21 cellular contexts compared by ENCODE assay signal in the genomic region with DNA sequence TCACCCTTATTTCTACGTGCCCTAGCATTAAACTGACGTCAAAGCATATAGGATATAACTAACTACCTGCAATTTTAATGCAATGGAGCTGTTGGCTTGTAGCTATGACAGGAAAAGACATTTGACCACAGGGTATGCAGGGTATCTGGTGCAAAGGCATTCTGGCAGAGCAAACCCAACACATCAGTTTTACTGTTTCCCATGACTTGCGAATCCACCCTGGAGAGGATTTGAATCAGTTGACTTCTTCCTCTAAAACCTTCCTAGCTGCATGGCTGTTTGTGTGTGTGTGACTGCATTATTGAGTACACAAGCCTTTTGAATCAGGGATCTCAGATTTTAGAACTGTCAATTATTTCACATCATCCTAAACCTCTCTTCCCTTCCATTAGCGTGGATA. TPM values are rescaled to one million over a fixed set of nuclear protein-coding genes. Genes with fewer than 3 reads are reported as not detected.
A peak's percentile ranks its signal among the peaks of the same experiment; 100 is the strongest.
DNase-seq lines count a peak whose midpoint lies in the region; ATAC-seq and TF ChIP-seq lines count a peak whose summit lies in the region.
"Had no signal": no experiment of that assay in that cellular context is flagged by ENCODE, and none has a peak within 500 bp of the region (broad histone marks: within the 10 kb centered on the region; RNA-seq: fewer than 3 reads in every experiment).

No MANE protein-coding gene starts in this region.

- no peak overlapping the region for H3K4me3 ChIP-seq in breast epithelium
- H3K4me3 ChIP-seq in RWPE2 (ENCODE audit: severe bottlenecking) = no peak overlapping the region
- H3K4me3 ChIP-seq in fibroblast of pulmonary artery (replicated peaks; ENCODE audit: low read depth, low read length) = no peak overlapping the region
- no peak overlapping the region for H3K4me3 ChIP-seq in thyroid gland (replicated peaks in 1 of 3)
- H3K4me3 ChIP-seq: left ventricle myocardium inferior had no signal

- TF ChIP-seq CTCF in MCF 10A (IDR thresholded peaks at IDR 0.05; ENCODE audit: unreplicated experiment) (no peak), breast epithelium (IDR thresholded peaks at IDR 0.05) (no peak), RWPE2 (IDR thresholded peaks at IDR 0.05; ENCODE audit: poor library complexity, severe bottlenecking) (no peak), fibroblast of pulmonary artery (IDR thresholded peaks at IDR 0.05; ENCODE audit: low read length, missing control alignments) (no peak), thyroid gland (IDR thresholded peaks at IDR 0.05) (no peak)

- H3K27me3 Mint-ChIP-seq in MCF 10A (ENCODE audit: insufficient read depth, unreplicated experiment) = no peaks in the 10 kb centered on the region
- H3K27me3 Mint-ChIP-seq: activated naive CD4-positive, alpha-beta T cell treated with anti-CD3 and anti-CD28 coated beads, Interleukin-2, amount 50 U/mL, for 24 hours had no signal

- ATAC-seq in RWPE2 (ENCODE audit: low read depth) = no peak
- no peak for ATAC-seq in HG03354 (IDR thresholded peaks at IDR 0.05; ENCODE audit: poor library complexity, severe bottlenecking, unreplicated experiment)
- no peak for ATAC-seq in GM19395 (IDR thresholded peaks at IDR 0.05; ENCODE audit: unreplicated experiment)
- ATAC-seq: activated CD8-positive, alpha-beta T cell treated with anti-CD3 and anti-CD28 coated beads for 36 hours; Right ventricle myocardium inferior; WTC11 had no signal

- no peak for DNase-seq in MCF 10A (ENCODE audit: unreplicated experiment)
- DNase-seq in breast epithelium (ENCODE audit: low spot score in 2 of 2) = no peak
- no peak for DNase-seq in RWPE2 (ENCODE audit: low spot score)
- peak; percentile 39 for DNase-seq in fibroblast of pulmonary artery (ENCODE audit: low read depth)
- DNase-seq in thyroid gland = no peak
- no peak for DNase-seq in NCI-H524 treated with DMSO at 0.1 percent for 48 hours (lab: John Stamatoyannopoulos, UW)
- DNase-seq: activated CD8-positive, alpha-beta T cell treated with anti-CD3 and anti-CD28 coated beads for 36 hours; activated T-cell treated with anti-CD3 and anti-CD28 coated beads, Interleukin-2, amount 50 U/mL, for 48 hours; erythroblast; left ventricle myocardium inferior; NCI-H1105; NCI-H526; substantia nigra had no signal

- CTCF ChIA-PET in MCF 10A (lab: Yijun Ruan, JAX) = interaction anchor here (1.3 to 4.7 kb wide), 7 partner anchors 10 to 110 kb away, joined by 3 to 26 read pairs (median 6); no protein-coding TSS in a partner anchor

- peak overlapping the region; percentile 93 for H3K27ac Mint-ChIP-seq in MCF 10A (ENCODE audit: low read depth, unreplicated experiment)
- H3K27ac Mint-ChIP-seq: activated CD8-positive, alpha-beta T cell treated with anti-CD3 and anti-CD28 coated beads for 36 hours; activated naive CD4-positive, alpha-beta T cell treated with anti-CD3 and anti-CD28 coated beads, Interleukin-2, amount 50 U/mL, for 24 hours; WTC11 had no signal

- H3K9me3 ChIP-seq in breast epithelium (no peaks in the 10 kb centered on the region), RWPE2 (ENCODE audit: severe bottlenecking) (no peaks in the 10 kb centered on the region), thyroid gland (no peaks in the 10 kb centered on the region)

- H3K36me3 Mint-ChIP-seq in MCF 10A (ENCODE audit: insufficient read depth, unreplicated experiment) = no peaks in the 10 kb centered on the region
- H3K36me3 Mint-ChIP-seq: activated naive CD4-positive, alpha-beta T cell treated with anti-CD3 and anti-CD28 coated beads, Interleukin-2, amount 50 U/mL, for 24 hours; CD4-positive, CD25-positive, alpha-beta regulatory T cell; WTC11 had no signal

- peaks cover 0 to 2% of the 10 kb centered on the region in 2 donors for H3K27me3 ChIP-seq in breast epithelium
- H3K27me3 ChIP-seq in RWPE2 (ENCODE audit: insufficient read depth, poor library complexity, severe bottlenecking) = no peaks in the 10 kb centered on the region
- no peaks in the 10 kb centered on the region for H3K27me3 ChIP-seq in thyroid gland

- WGBS in thyroid gland, 2 donors = 91 to 93% methylated on average over 4 of the region's 4 CpGs

- peaks cover 7% of the 10 kb centered on the region for H3K9me3 Mint-ChIP-seq in MCF 10A (ENCODE audit: unreplicated experiment)
- H3K9me3 Mint-ChIP-seq: activated CD8-positive, alpha-beta T cell treated with anti-CD3 and anti-CD28 coated beads for 36 hours; activated naive CD4-positive, alpha-beta T cell treated with anti-CD3 and anti-CD28 coated beads, Interleukin-2, amount 50 U/mL, for 24 hours had no signal

- TF ChIP-seq POLR2A in breast epithelium (IDR thresholded peaks at IDR 0.05) (no peak), thyroid gland (IDR thresholded peaks at IDR 0.05) (no peak)

- H3K27ac ChIP-seq in breast epithelium (no peak overlapping the region), RWPE2 (ENCODE audit: poor library complexity, severe bottlenecking) (peak overlapping the region; percentile 86), thyroid gland (peak overlapping the region; percentile 82 to 87 (median 84))
- H3K27ac ChIP-seq: KMS-11, left ventricle myocardium inferior had no signal

- H3K36me3 ChIP-seq in breast epithelium (no peaks in the 10 kb centered on the region), RWPE2 (ENCODE audit: low read depth) (no peaks in the 10 kb centered on the region), thyroid gland (no peaks in the 10 kb centered on the region)
- H3K36me3 ChIP-seq: left ventricle myocardium inferior had no signal

- intact Hi-C loops in MCF 10A (cut with micrococcal nuclease) = loop anchor here (1.0 kb wide), 1 partner anchor 23 kb away; no protein-coding TSS in a partner anchor
- intact Hi-C loops in breast epithelium (cut with DNase I; ENCODE audit: low total_unique reads) = no loop called here
- intact Hi-C loops in thyroid gland (cut with DNase I) = no loop called here

- POLR2A ChIA-PET in MCF 10A (lab: Yijun Ruan, JAX) = interaction anchor here (0.7 to 4.2 kb wide), 13 partner anchors 11 to 92 kb away, joined by 3 to 37 read pairs (median 5); no protein-coding TSS in a partner anchor

- no peak overlapping the region for H3K4me3 Mint-ChIP-seq in MCF 10A (ENCODE audit: unreplicated experiment)
- H3K4me3 Mint-ChIP-seq: activated CD8-positive, alpha-beta T cell treated with anti-CD3 and anti-CD28 coated beads for 36 hours; activated naive CD4-positive, alpha-beta T cell treated with anti-CD3 and anti-CD28 coated beads, Interleukin-2, amount 50 U/mL, for 24 hours; WTC11 had no signal

- no peaks in the 10 kb centered on the region for H3K4me1 ChIP-seq in breast epithelium
- H3K4me1 ChIP-seq in RWPE2 (ENCODE audit: insufficient read depth, poor library complexity, severe bottlenecking) = peaks cover 23% of the 10 kb centered on the region
- H3K4me1 ChIP-seq in thyroid gland = peaks cover 7 to 22% of the 10 kb centered on the region in 2 donors
- H3K4me1 ChIP-seq: left ventricle myocardium inferior had no signal

- BruUV-seq in MCF 10A (replicated peaks; lab: Mats Ljungman, UMichigan) = no TSS peak

- H3K4me1 Mint-ChIP-seq in MCF 10A (ENCODE audit: insufficient read depth, unreplicated experiment) = peaks cover 49% of the 10 kb centered on the region
- H3K4me1 Mint-ChIP-seq: WTC11 had no signal

RNA-seq across cellular contexts. Expression of gene SYT14, which starts 41.7 kb away (rescaled TPM):
- total RNA-seq in MCF 10A (2022) = 0.79 and 1.4 TPM in 2 replicates
- under 1 TPM in 1 of 3 donors, not detected in 2; 0.73 TPM for total RNA-seq in breast epithelium
- total RNA-seq in thyroid gland = 10 to 100 TPM in 3 of 4 donors, 1 to 10 TPM in 1; 7.6 to 20.0 (median 15.1) TPM
- total RNA-seq: activated CD8-positive, alpha-beta T cell treated with anti-CD3 and anti-CD28 coated beads for 36 hours; CD4-positive, CD25-positive, alpha-beta regulatory T cell; left ventricle myocardium inferior; Right ventricle myocardium inferior; T-helper 2 cell treated with Interferon-gamma antibody and Interleukin-4, amounts not matched to agents 100 ng/mL and 5 ng/mL, for 36 hours had no signal

Comparison
In these comparisons a context has a peak if more than half of its experiments do, and no peak if none do; other contexts are left out.
1. H3K27ac ChIP-seq: peak in RWPE2 (single experiment) and thyroid gland (3 of 3); none in breast epithelium (0 of 2).